1 cellular context compared by ENCODE assay signal in the genomic region with DNA sequence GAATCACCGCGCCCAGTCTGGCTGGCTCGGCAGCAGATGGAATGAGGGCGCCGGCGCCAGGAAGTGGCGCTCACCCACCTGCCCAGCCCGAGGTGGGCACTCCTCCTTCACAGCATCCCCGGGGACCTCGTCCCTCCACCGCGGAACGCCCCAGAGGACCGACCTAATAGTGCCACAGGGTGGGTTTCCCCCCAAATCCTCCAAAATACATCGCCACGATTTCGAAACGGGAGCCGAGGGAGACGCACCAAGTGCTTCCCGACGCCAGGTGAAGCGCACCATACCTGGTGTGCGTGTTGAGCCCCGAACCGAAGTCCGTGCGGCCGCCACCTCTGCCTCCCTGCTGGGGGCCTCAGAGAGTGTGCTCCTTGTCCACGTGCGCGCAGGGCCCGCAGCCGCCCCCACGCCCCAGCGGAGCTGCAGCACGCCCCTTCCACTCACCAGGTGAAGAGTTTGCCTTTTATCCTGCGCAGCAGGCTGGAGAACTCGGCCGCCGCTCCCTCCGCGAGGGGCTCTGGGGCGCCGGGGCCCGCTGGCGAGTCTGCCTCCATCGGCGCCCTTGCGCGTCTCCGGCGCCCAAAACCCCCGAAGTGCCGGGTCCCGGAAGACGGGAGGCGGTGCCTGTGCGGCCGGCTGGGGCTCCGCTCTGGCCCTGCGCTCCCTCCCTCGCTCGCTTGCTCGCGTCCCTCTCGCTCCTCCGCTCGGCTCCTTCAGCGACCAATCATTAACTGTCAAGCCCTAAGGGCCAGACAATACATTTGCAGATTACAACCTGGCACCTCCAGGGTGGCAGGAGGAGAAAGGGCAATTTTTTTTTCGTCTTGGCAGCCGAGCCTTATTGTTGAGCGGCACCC.
TF ChIP-seq lines count a peak whose summit lies in the region.

A gene with protein sequence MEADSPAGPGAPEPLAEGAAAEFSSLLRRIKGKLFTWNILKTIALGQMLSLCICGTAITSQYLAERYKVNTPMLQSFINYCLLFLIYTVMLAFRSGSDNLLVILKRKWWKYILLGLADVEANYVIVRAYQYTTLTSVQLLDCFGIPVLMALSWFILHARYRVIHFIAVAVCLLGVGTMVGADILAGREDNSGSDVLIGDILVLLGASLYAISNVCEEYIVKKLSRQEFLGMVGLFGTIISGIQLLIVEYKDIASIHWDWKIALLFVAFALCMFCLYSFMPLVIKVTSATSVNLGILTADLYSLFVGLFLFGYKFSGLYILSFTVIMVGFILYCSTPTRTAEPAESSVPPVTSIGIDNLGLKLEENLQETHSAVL (minus strand): TSS at position 571 of the 854 bp plus-strand sequence. CDS start 20 bp downstream, at position 551.

TF ChIP-seq in HepG2, 621 proteins besides CTCF, POLR2A, EP300 and RAD21 (continued from another document and continues in another):
- TF ChIP-seq, protein P1, sequence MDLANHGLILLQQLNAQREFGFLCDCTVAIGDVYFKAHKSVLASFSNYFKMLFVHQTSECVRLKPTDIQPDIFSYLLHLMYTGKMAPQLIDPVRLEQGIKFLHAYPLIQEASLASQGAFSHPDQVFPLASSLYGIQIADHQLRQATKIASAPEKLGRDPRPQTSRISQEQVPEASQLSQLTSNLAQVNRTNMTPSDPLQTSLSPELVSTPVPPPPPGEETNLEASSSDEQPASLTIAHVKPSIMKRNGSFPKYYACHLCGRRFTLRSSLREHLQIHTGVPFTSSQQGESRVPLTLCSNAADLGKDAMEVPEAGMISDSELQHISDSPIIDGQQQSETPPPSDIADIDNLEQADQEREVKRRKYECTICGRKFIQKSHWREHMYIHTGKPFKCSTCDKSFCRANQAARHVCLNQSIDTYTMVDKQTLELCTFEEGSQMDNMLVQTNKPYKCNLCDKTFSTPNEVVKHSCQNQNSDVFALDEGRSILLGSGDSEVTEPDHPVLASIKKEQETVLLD (CRISPR knock-in tag; IDR thresholded peaks at IDR 0.05; ENCODE audit: low read depth): 0 out of 2 replicates have a peak, but pooled peaks have one; percentile 40
- TF ChIP-seq MIER3 (CRISPR knock-in tag; IDR thresholded peaks at IDR 0.05; ENCODE audit: borderline replicate concordance) (no peak), ZNF138 (CRISPR knock-in tag; IDR thresholded peaks at IDR 0.05; ENCODE audit: low read depth) (0 out of 2 replicates have a peak, but pooled peaks have one; percentile 41), ZNF557 (CRISPR knock-in tag; IDR thresholded peaks at IDR 0.05) (no peak), ZNF354B (CRISPR knock-in tag; IDR thresholded peaks at IDR 0.05) (0 out of 2 replicates have a peak, but pooled peaks have one; percentile 26), KAT2B (IDR thresholded peaks at IDR 0.05; ENCODE audit: borderline replicate concordance, low read depth, low read length) (no peak), NFE2L2 (IDR thresholded peaks at IDR 0.05; ENCODE audit: low read length) (no peak), GABPB1 (CRISPR knock-in tag; IDR thresholded peaks at IDR 0.05) (peak; percentile 89; the same call in 1 of the 2 replicates), ZNF230 (CRISPR knock-in tag; IDR thresholded peaks at IDR 0.05) (no peak; the same call in 1 of the 2 replicates), HMG20A (CRISPR knock-in tag; IDR thresholded peaks at IDR 0.05; ENCODE audit: borderline replicate concordance) (no peak), AHR (CRISPR knock-in tag; IDR thresholded peaks at IDR 0.05) (peak; percentile 27; the same call in 1 of the 2 replicates), ASH2L (IDR thresholded peaks at IDR 0.05; ENCODE audit: insufficient read length, low read depth, low read length) (peak; percentile 7), HOXA3 (CRISPR knock-in tag; IDR thresholded peaks at IDR 0.05) (peak; percentile 50; the same call in 1 of the 2 replicates), KLF6 (CRISPR knock-in tag; IDR thresholded peaks at IDR 0.05) (0 out of 2 replicates have a peak, but pooled peaks have one; percentile 44), SP140L (CRISPR knock-in tag; IDR thresholded peaks at IDR 0.05; ENCODE audit: borderline replicate concordance) (no peak), RXRA (CRISPR knock-in tag; IDR thresholded peaks at IDR 0.05) (peak; percentile 13; the same call in 1 of the 2 replicates), HMG20B (CRISPR knock-in tag; conservative IDR thresholded peaks at IDR 0.05) (no peak), MED1 (CRISPR knock-in tag; IDR thresholded peaks at IDR 0.05) (peak; percentile 41), SNAI1 (CRISPR knock-in tag; IDR thresholded peaks at IDR 0.05; ENCODE audit: borderline replicate concordance) (peak; percentile 58; the same call in 1 of the 2 replicates), NONO (IDR thresholded peaks at IDR 0.05) (no peak), NONO (CRISPR knock-in tag; conservative IDR thresholded peaks at IDR 0.05) (peak; percentile 74), ZNF709 (CRISPR knock-in tag; IDR thresholded peaks at IDR 0.05) (peak; percentile 87; the same call in 1 of the 2 replicates), HDAC2 (CRISPR knock-in tag; IDR thresholded peaks at IDR 0.05) (peak; percentile 24), PPARG (CRISPR knock-in tag; conservative IDR thresholded peaks at IDR 0.05) (no peak), ZNF350 (CRISPR knock-in tag; IDR thresholded peaks at IDR 0.05; ENCODE audit: borderline replicate concordance, low read depth) (peak; percentile 31; the same call in 1 of the 2 replicates), ZNF24 (IDR thresholded peaks at IDR 0.05) (no peak), ZFX (CRISPR knock-in tag; IDR thresholded peaks at IDR 0.05; ENCODE audit: low read depth) (peak; percentile 91), MXI1 (IDR thresholded peaks at IDR 0.05; ENCODE audit: borderline replicate concordance, low read depth, low read length) (peak; percentile 34; the same call in 1 of the 3 replicates), NFRKB (IDR thresholded peaks at IDR 0.05) (no peak), KDM2A (CRISPR knock-in tag; IDR thresholded peaks at IDR 0.05; ENCODE audit: borderline replicate concordance, low read depth) (peak; percentile 85), ZBTB38 (CRISPR knock-in tag; IDR thresholded peaks at IDR 0.05) (peak; percentile 66; the same call in 1 of the 2 replicates), ZNF891 (CRISPR knock-in tag; IDR thresholded peaks at IDR 0.05) (peak; percentile 91; the same call in 1 of the 2 replicates), SOX6 (IDR thresholded peaks at IDR 0.05) (no peak), SOX6 (CRISPR knock-in tag; IDR thresholded peaks at IDR 0.05) (peak; percentile 38; the same call in 1 of the 2 replicates), ZSCAN9 (CRISPR knock-in tag; IDR thresholded peaks at IDR 0.05; ENCODE audit: borderline replicate concordance) (0 out of 2 replicates have a peak, but pooled peaks have one; percentile 21), GTF2F1 (IDR thresholded peaks at IDR 0.05; ENCODE audit: low read length) (no peak), JUNB (CRISPR knock-in tag; IDR thresholded peaks at IDR 0.05; ENCODE audit: borderline replicate concordance) (no peak)
- TF ChIP-seq, protein P2, sequence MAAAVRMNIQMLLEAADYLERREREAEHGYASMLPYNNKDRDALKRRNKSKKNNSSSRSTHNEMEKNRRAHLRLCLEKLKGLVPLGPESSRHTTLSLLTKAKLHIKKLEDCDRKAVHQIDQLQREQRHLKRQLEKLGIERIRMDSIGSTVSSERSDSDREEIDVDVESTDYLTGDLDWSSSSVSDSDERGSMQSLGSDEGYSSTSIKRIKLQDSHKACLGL (CRISPR knock-in tag; IDR thresholded peaks at IDR 0.05): peak; percentile 73; the same call in 1 of the 2 replicates
- TF ChIP-seq, protein P3, sequence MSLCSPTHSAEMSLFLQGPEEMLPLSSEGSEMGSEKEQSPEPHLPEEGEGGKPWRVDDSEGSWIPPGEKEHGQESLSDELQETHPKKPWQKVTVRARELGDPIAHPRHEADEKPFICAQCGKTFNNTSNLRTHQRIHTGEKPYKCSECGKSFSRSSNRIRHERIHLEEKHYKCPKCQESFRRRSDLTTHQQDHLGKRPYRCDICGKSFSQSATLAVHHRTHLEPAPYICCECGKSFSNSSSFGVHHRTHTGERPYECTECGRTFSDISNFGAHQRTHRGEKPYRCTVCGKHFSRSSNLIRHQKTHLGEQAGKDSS (CRISPR knock-in tag; IDR thresholded peaks at IDR 0.05; ENCODE audit: borderline replicate concordance, low read depth): no peak
- TF ChIP-seq, protein P4, sequence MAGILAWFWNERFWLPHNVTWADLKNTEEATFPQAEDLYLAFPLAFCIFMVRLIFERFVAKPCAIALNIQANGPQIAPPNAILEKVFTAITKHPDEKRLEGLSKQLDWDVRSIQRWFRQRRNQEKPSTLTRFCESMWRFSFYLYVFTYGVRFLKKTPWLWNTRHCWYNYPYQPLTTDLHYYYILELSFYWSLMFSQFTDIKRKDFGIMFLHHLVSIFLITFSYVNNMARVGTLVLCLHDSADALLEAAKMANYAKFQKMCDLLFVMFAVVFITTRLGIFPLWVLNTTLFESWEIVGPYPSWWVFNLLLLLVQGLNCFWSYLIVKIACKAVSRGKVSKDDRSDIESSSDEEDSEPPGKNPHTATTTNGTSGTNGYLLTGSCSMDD (CRISPR knock-in tag; IDR thresholded peaks at IDR 0.05): no peak
- TF ChIP-seq, protein P5, sequence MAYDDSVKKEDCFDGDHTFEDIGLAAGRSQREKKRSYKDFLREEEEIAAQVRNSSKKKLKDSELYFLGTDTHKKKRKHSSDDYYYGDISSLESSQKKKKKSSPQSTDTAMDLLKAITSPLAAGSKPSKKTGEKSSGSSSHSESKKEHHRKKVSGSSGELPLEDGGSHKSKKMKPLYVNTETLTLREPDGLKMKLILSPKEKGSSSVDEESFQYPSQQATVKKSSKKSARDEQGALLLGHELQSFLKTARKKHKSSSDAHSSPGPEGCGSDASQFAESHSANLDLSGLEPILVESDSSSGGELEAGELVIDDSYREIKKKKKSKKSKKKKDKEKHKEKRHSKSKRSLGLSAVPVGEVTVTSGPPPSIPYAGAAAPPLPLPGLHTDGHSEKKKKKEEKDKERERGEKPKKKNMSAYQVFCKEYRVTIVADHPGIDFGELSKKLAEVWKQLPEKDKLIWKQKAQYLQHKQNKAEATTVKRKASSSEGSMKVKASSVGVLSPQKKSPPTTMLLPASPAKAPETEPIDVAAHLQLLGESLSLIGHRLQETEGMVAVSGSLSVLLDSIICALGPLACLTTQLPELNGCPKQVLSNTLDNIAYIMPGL (CRISPR knock-in tag; IDR thresholded peaks at IDR 0.05; ENCODE audit: borderline replicate concordance in 1 of 2, low read depth in 1 of 2): peak; percentile 65 to 70
- TF ChIP-seq, protein P6, sequence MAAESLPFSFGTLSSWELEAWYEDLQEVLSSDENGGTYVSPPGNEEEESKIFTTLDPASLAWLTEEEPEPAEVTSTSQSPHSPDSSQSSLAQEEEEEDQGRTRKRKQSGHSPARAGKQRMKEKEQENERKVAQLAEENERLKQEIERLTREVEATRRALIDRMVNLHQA (CRISPR knock-in tag; IDR thresholded peaks at IDR 0.05): no peak
- TF ChIP-seq, protein P7, sequence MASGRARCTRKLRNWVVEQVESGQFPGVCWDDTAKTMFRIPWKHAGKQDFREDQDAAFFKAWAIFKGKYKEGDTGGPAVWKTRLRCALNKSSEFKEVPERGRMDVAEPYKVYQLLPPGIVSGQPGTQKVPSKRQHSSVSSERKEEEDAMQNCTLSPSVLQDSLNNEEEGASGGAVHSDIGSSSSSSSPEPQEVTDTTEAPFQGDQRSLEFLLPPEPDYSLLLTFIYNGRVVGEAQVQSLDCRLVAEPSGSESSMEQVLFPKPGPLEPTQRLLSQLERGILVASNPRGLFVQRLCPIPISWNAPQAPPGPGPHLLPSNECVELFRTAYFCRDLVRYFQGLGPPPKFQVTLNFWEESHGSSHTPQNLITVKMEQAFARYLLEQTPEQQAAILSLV (CRISPR knock-in tag; IDR thresholded peaks at IDR 0.05; ENCODE audit: borderline replicate concordance): peak; percentile 59; the same call in 1 of the 2 replicates
- TF ChIP-seq, protein P8, sequence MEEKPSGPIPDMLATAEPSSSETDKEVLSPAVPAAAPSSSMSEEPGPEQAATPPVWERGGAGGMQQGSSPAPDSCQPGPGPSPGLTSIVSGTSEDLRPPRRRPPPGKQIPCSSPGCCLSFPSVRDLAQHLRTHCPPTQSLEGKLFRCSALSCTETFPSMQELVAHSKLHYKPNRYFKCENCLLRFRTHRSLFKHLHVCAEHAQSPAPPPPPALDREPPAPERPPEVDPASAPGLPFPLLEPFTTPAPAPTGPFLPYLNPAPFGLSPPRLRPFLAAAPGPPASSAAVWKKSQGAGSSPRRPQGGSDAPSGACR (CRISPR knock-in tag; IDR thresholded peaks at IDR 0.05): no peak
- TF ChIP-seq, protein P9, sequence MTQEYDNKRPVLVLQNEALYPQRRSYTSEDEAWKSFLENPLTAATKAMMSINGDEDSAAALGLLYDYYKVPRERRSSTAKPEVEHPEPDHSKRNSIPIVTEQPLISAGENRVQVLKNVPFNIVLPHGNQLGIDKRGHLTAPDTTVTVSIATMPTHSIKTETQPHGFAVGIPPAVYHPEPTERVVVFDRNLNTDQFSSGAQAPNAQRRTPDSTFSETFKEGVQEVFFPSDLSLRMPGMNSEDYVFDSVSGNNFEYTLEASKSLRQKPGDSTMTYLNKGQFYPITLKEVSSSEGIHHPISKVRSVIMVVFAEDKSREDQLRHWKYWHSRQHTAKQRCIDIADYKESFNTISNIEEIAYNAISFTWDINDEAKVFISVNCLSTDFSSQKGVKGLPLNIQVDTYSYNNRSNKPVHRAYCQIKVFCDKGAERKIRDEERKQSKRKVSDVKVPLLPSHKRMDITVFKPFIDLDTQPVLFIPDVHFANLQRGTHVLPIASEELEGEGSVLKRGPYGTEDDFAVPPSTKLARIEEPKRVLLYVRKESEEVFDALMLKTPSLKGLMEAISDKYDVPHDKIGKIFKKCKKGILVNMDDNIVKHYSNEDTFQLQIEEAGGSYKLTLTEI (CRISPR knock-in tag; conservative IDR thresholded peaks at IDR 0.05): no peak
- TF ChIP-seq, protein P10, sequence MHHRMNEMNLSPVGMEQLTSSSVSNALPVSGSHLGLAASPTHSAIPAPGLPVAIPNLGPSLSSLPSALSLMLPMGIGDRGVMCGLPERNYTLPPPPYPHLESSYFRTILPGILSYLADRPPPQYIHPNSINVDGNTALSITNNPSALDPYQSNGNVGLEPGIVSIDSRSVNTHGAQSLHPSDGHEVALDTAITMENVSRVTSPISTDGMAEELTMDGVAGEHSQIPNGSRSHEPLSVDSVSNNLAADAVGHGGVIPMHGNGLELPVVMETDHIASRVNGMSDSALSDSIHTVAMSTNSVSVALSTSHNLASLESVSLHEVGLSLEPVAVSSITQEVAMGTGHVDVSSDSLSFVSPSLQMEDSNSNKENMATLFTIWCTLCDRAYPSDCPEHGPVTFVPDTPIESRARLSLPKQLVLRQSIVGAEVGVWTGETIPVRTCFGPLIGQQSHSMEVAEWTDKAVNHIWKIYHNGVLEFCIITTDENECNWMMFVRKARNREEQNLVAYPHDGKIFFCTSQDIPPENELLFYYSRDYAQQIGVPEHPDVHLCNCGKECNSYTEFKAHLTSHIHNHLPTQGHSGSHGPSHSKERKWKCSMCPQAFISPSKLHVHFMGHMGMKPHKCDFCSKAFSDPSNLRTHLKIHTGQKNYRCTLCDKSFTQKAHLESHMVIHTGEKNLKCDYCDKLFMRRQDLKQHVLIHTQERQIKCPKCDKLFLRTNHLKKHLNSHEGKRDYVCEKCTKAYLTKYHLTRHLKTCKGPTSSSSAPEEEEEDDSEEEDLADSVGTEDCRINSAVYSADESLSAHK (CRISPR knock-in tag; IDR thresholded peaks at IDR 0.05; ENCODE audit: borderline replicate concordance): no peak
